Comparison of ENCODE assay signal across 2 cellular contexts in the genomic region with DNA sequence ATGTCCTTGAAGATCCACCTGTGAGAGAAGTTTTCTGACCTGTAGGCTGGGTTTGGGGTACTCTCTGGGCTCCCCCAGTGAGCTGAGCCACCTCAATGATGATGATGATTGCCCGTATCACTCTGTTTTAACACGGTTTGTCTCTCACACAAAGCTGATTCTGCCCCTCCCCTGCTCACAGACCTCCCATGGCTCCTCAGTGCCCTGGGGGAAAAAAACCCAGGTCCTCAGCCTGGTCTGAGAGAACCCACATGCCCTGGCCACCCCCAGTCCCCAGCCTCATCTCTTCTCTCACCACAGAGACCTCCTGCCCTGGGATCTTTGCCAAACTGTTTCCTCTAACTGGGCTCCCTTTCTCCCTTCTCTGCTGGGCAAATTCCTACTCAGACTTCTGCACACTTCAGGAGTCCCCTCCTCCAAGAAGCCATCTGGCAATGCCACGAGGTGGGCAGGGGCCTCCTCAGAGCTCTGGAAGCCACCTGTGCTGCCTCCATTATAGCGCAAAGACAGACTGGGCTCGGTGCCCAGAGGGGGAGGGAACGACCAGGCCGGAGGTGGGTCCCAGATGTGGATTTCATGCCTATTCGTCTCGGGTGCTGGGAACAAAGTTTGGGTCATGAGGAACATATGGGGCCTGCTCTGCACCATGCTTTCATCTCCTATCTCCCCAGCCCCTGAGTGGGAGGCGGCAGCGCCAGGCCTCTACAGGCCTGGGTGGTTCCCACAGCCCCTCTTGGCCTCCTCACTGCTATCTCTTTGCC.
TF ChIP-seq lines count a peak whose summit lies in the region.

No MANE protein-coding gene starts in this region.

TF ChIP-seq in IMR-90, 13 proteins besides CTCF, POLR2A, EP300 and RAD21:
- TF ChIP-seq BHLHE40 (IDR thresholded peaks at IDR 0.05; ENCODE audit: low read depth, low read length) (no peak), RCOR1 (IDR thresholded peaks at IDR 0.05; ENCODE audit: insufficient replicate concordance, low read length) (no peak), SMC3 (IDR thresholded peaks at IDR 0.05; ENCODE audit: low read depth, low read length) (no peak), MAFK (IDR thresholded peaks at IDR 0.05; ENCODE audit: low read depth, low read length) (no peak), CEBPB (IDR thresholded peaks at IDR 0.05; ENCODE audit: low read depth, low read length) (no peak), USF2 (IDR thresholded peaks at IDR 0.05; ENCODE audit: low read depth, low read length) (no peak), NFE2L2 (IDR thresholded peaks at IDR 0.05; ENCODE audit: low read depth, low read length) (no peak), ELK1 (IDR thresholded peaks at IDR 0.05; ENCODE audit: borderline replicate concordance, low read depth, low read length) (no peak), CHD1 (IDR thresholded peaks at IDR 0.05; ENCODE audit: low read depth, low read length) (no peak)
TF ChIP-seq in IMR-90: peak in this region for 0.

TF ChIP-seq in HepG2, 621 proteins besides CTCF, POLR2A, EP300 and RAD21:
- TF ChIP-seq ZNF354B (CRISPR knock-in tag; IDR thresholded peaks at IDR 0.05) (no peak), ZNF232 (CRISPR knock-in tag; IDR thresholded peaks at IDR 0.05; ENCODE audit: borderline replicate concordance) (no peak), ZNF234 (CRISPR knock-in tag; conservative IDR thresholded peaks at IDR 0.05) (no peak), CEBPB (IDR thresholded peaks at IDR 0.05; ENCODE audit: borderline replicate concordance, low read depth, low read length) (no peak)
